In genomic region chr5:53481354-53481886, GRCh38 we compare ENCODE assay signal across 8 cellular contexts. TPM values are rescaled to one million over a fixed set of nuclear protein-coding genes. Genes with fewer than 3 reads are reported as not detected.
A peak's percentile ranks its signal among the peaks of the same experiment; 100 is the strongest.
DNase-seq lines count a peak whose midpoint lies in the region; ATAC-seq and TF ChIP-seq lines count a peak whose summit lies in the region.

No MANE protein-coding gene starts in this region.

- H3K4me1 ChIP-seq in ACC112 (ENCODE audit: control insufficient read depth, insufficient read depth, low read length, unreplicated experiment), result peaks cover 4% of the 10 kb centered on the region
- peaks cover 11% of the 10 kb centered on the region for H3K4me1 ChIP-seq in muscle layer of colon (ENCODE audit: insufficient read depth, low read length)

- peaks cover 3% of the 10 kb centered on the region for H3K79me2 ChIP-seq in ACC112 (ENCODE audit: control insufficient read depth, insufficient read depth, low read length, unreplicated experiment)

- H3K27ac ChIP-seq in ACC112 (ENCODE audit: low read depth, low read length), result peak overlapping the region; percentile 17
- peak overlapping the region; percentile 77 for H3K27ac ChIP-seq in muscle layer of colon (ENCODE audit: low read depth, low read length)

- peak overlapping the region; percentile 57 for H2AFZ ChIP-seq in ACC112 (ENCODE audit: low read length, unreplicated experiment)

- no peaks in the 10 kb centered on the region for H3K9me3 Mint-ChIP-seq in chondrocyte (ENCODE audit: low read depth)

- peak; percentile 26 for DNase-seq in HT1080 (ENCODE audit: low read depth)
- no peak for DNase-seq in chondrocyte (ENCODE audit: low spot score)
- no peak for DNase-seq in NCI-H226

- H3K36me3 ChIP-seq in ACC112 (ENCODE audit: insufficient read depth, low read length), result peaks cover 6% of the 10 kb centered on the region; the same call in 1 of the 2 replicates
- H3K36me3 ChIP-seq in muscle layer of colon (ENCODE audit: insufficient read depth, low read length), result peaks cover 14% of the 10 kb centered on the region

- H3K27me3 Mint-ChIP-seq in chondrocyte (ENCODE audit: low read depth), result no peaks in the 10 kb centered on the region

- peak overlapping the region; percentile 81 for H3K9ac ChIP-seq in muscle layer of colon (ENCODE audit: low read length)

- H3K27ac Mint-ChIP-seq in chondrocyte (ENCODE audit: unreplicated experiment), result no peak overlapping the region

- H3K36me3 Mint-ChIP-seq in chondrocyte (ENCODE audit: low read depth), result no peaks in the 10 kb centered on the region

- peaks cover 36% of the 10 kb centered on the region for H3K4me1 Mint-ChIP-seq in chondrocyte (ENCODE audit: low read depth)

- peak overlapping the region; percentile 84 for H3K4me3 ChIP-seq in ACC112 (ENCODE audit: low read depth, low read length)
- peak overlapping the region; percentile 83 to 95 for H3K4me3 ChIP-seq in muscle layer of colon (ENCODE audit: low read depth in 1 of 2, low read length in 2 of 2)

- ATAC-seq in HG02840 (IDR thresholded peaks at IDR 0.05; ENCODE audit: low FRiP score, unreplicated experiment) (no peak), GM21360 (IDR thresholded peaks at IDR 0.05; ENCODE audit: unreplicated experiment) (no peak), GM19467 (IDR thresholded peaks at IDR 0.05; ENCODE audit: unreplicated experiment) (no peak)

- TF ChIP-seq CTCF in chondrocyte (IDR thresholded peaks at IDR 0.05), result no peak

- peak overlapping the region; percentile 82 for H3K4me3 Mint-ChIP-seq in chondrocyte (ENCODE audit: unreplicated experiment)

- H3K27me3 ChIP-seq in ACC112 (ENCODE audit: insufficient read depth, low read length) (no peaks in the 10 kb centered on the region), muscle layer of colon (ENCODE audit: control insufficient read depth in 1 of 2, insufficient read depth in 2 of 2, low read length in 2 of 2) (no peaks in the 10 kb centered on the region)

- H3K9me3 ChIP-seq in muscle layer of colon (ENCODE audit: low read length), result no peaks in the 10 kb centered on the region

RNA-seq across cellular contexts. Expression of gene FST, which starts 1.0 kb away (rescaled TPM):
- 56.2 and 71.8 TPM in 2 replicates for total RNA-seq in HT1080 (2014; rRNA removed; shearing (Covaris generic))
- 59.3 and 60.4 TPM in 2 replicates for polyA plus RNA-seq in HT1080 (2015; cell fraction: cytosol; rRNA removed)
- 68.6 and 70.1 TPM in 2 replicates for polyA plus RNA-seq in HT1080 (2015; cell fraction: nucleus; rRNA removed)
- total RNA-seq in chondrocyte, result 4.8 to 5.6 TPM (median 4.9 TPM) in 3 replicates
